16 cellular contexts compared by ENCODE assay signal in genomic region chr5:10315824-10316509, GRCh38. TPM values are rescaled to one million over a fixed set of nuclear protein-coding genes. Genes with fewer than 3 reads are reported as not detected.
DNase-seq lines count a peak whose midpoint lies in the region; ATAC-seq, FAIRE-seq and TF ChIP-seq lines count a peak whose summit lies in the region.
"Had no signal": no experiment of that assay in that cellular context is flagged by ENCODE, and none has a peak within 500 bp of the region (broad histone marks: within the 10 kb centered on the region; RNA-seq: fewer than 3 reads in every experiment).

No MANE protein-coding gene starts in this region.

- H3K9ac ChIP-seq in HCT116 (ENCODE audit: low read length) (no peak overlapping the region), K562 (ENCODE audit: insufficient read depth in 1 of 2, low read depth in 2 of 2, low read length in 2 of 2) (peak overlapping the region in 1 of 2 experiments; percentile 37; a peak in 1 of 4 replicates)

- H3K9me2 ChIP-seq in HCT116 (ENCODE audit: insufficient read depth): no peaks in the 10 kb centered on the region

- H3K4me2 ChIP-seq in HCT116 (ENCODE audit: low read length) (no peak overlapping the region), K562 (ENCODE audit: insufficient read depth, low read length) (no peak overlapping the region)
- H3K4me2 ChIP-seq: A549 had no signal

- H3K27ac ChIP-seq in HCT116 (ENCODE audit: low read depth, low read length): no peak overlapping the region
- H3K27ac ChIP-seq in K562 (ENCODE audit: extremely low read depth, low read depth, low read length): no peak overlapping the region
- H3K27ac ChIP-seq: A549, HL-60 had no signal

- H3K27me3 Mint-ChIP-seq in progenitor cell of endocrine pancreas: peaks cover 7% of the 10 kb centered on the region

- H3K4me3 ChIP-seq in HCT116 (replicated peaks in 1 of 2; ENCODE audit: low read depth in 1 of 2, low read length in 2 of 2) (no peak overlapping the region), K562 (no peak overlapping the region)
- H3K4me3 ChIP-seq: A549 had no signal

- BruUV-seq in HCT116 (replicated peaks; lab: Mats Ljungman, UMichigan): no TSS peak
- BruUV-seq in K562 (replicated peaks; lab: Mats Ljungman, UMichigan): no TSS peak

- H3K4me1 Mint-ChIP-seq in progenitor cell of endocrine pancreas (ENCODE audit: low read depth): peaks cover 2% of the 10 kb centered on the region

- FAIRE-seq in K562 (lab: Jason Lieb, UNC): no peak
- FAIRE-seq: A549, RCC 7860 had no signal

- DNase-seq in DMS114 treated with DMSO at 0.1 percent for 48 hours (lab: John Stamatoyannopoulos, UW; ENCODE audit: unreplicated experiment) (peak; percentile 67), HCT116 (ENCODE audit: low read depth, low spot score) (no peak), K562 (ENCODE audit: extremely low read depth in 1 of 4, low spot score in 3 of 4) (no peak), progenitor cell of endocrine pancreas (ENCODE audit: low spot score, unreplicated experiment) (no peak), UCSD-AML1 (lab: John Stamatoyannopoulos, UW; ENCODE audit: unreplicated experiment) (no peak), retina (no peak)
- DNase-seq: COR-L47, KBM-7, NCI-H1092, NCI-H345, SHP77 had no signal

- H4K20me1 ChIP-seq in HCT116 (ENCODE audit: insufficient read depth) (no peaks in the 10 kb centered on the region), K562 (replicated peaks; ENCODE audit: control insufficient read depth, insufficient read depth, low read length) (no peaks in the 10 kb centered on the region)

- H3K27ac Mint-ChIP-seq in progenitor cell of endocrine pancreas: peak overlapping the region; percentile 29

- no peaks in the 10 kb centered on the region for H3K79me2 ChIP-seq in HCT116 (ENCODE audit: insufficient read depth, low read length)
- no peaks in the 10 kb centered on the region for H3K79me2 ChIP-seq in K562 (ENCODE audit: control insufficient read depth, insufficient read depth, low read length)

- H3K27me3 ChIP-seq in HCT116 (ENCODE audit: insufficient read depth, low read length) (no peaks in the 10 kb centered on the region), K562 (ENCODE audit: control insufficient read depth in 2 of 2, insufficient read depth in 2 of 2, low read length in 2 of 2) (no peaks in the 10 kb centered on the region; a peak in 1 of 5 replicates)

- TF ChIP-seq POLR2A in HCT116 (IDR thresholded peaks at IDR 0.05; ENCODE audit: borderline replicate concordance, extremely low read depth, insufficient read depth, insufficient read length) (no peak), K562 (conservative IDR thresholded peaks at IDR 0.05) (no peak)

- in situ Hi-C loops in K562 (cut with MboI): no loop called here

- H3K9me1 ChIP-seq in K562 (ENCODE audit: control insufficient read depth, insufficient read depth, low read length): no peaks in the 10 kb centered on the region

- RAD21 ChIA-PET in HCT116 (lab: Charles Lee; ENCODE audit: low non-redundant PET in 1 of 2, low total read pairs in 2 of 2, uncharacterized antibody in 2 of 2, unreplicated experiment in 2 of 2): no interaction called here

- no peaks in the 10 kb centered on the region for H3K9me3 Mint-ChIP-seq in progenitor cell of endocrine pancreas (ENCODE audit: low read depth)

- ATAC-seq in HCT116 (peak; percentile 44), K562 (no peak), GM18498 (IDR thresholded peaks at IDR 0.05; ENCODE audit: unreplicated experiment) (no peak)

- CTCF ChIA-PET in HCT116 (lab: Charles Lee) (no interaction called here), K562 (lab: Yijun Ruan, JAX; ENCODE audit: low intra/inter-chr PET ratio) (no interaction called here)

- peaks cover 5 to 23% of the 10 kb centered on the region in 2 experiments for H3K4me1 ChIP-seq in HCT116 (ENCODE audit: control insufficient read depth in 1 of 2, insufficient read depth in 2 of 2, low read length in 2 of 2)
- H3K4me1 ChIP-seq in K562 (replicated peaks in 1 of 2; ENCODE audit: control insufficient read depth in 2 of 2, insufficient read depth in 2 of 2, low read length in 2 of 2): peaks cover 40 to 48% of the 10 kb centered on the region in 2 experiments

- WGBS in K562 (ENCODE audit: insufficient coverage, low coverage, missing lambda C conversion rate): 86% methylated on average over 15 of the region's 15 CpGs

- H3K36me3 ChIP-seq in HCT116 (ENCODE audit: control insufficient read depth in 1 of 2, insufficient read depth in 2 of 2, low read length in 2 of 2): no peaks in the 10 kb centered on the region
- H3K36me3 ChIP-seq in K562 (ENCODE audit: control insufficient read depth, insufficient read depth, low read length): no peaks in the 10 kb centered on the region

- POLR2A ChIA-PET in HCT116 (lab: Charles Lee): no interaction called here
- POLR2A ChIA-PET in K562 (lab: Yijun Ruan, JAX): interaction anchor here (1.0 kb wide), 1 partner anchor 39 kb away, joined by 3 read pairs; no protein-coding TSS in a partner anchor

- H3K36me3 Mint-ChIP-seq in progenitor cell of endocrine pancreas (ENCODE audit: insufficient read depth): no peaks in the 10 kb centered on the region
- H3K36me3 Mint-ChIP-seq: CD14-positive monocyte had no signal

- H2AFZ ChIP-seq in HCT116 (ENCODE audit: low read depth, low read length, poor library complexity, severe bottlenecking) (no peak overlapping the region), K562 (ENCODE audit: low read depth, low read length) (no peak overlapping the region)

- H3K4me3 Mint-ChIP-seq in progenitor cell of endocrine pancreas (ENCODE audit: low read depth): no peak overlapping the region
- H3K4me3 Mint-ChIP-seq: CD14-positive monocyte had no signal

- TF ChIP-seq EP300 in K562 (IDR thresholded peaks at IDR 0.05; ENCODE audit: low read length): no peak

- TF ChIP-seq CTCF in HCT116 (IDR thresholded peaks at IDR 0.05 in 2 of 3, conservative IDR thresholded peaks at IDR 0.05 in 1 of 3; ENCODE audit: borderline replicate concordance in 1 of 3, insufficient read depth in 1 of 3, low read depth in 2 of 3, low read length in 2 of 3) (no peak), K562 (IDR thresholded peaks at IDR 0.05 in 2 of 3, conservative IDR thresholded peaks at IDR 0.05 in 1 of 3; ENCODE audit: insufficient read depth in 2 of 3, low read depth in 1 of 3, low read length in 3 of 3) (no peak), progenitor cell of endocrine pancreas (IDR thresholded peaks at IDR 0.05; ENCODE audit: unreplicated experiment) (no peak)

- H3K9me3 ChIP-seq in HCT116 (ENCODE audit: control insufficient read depth in 1 of 2, insufficient read depth in 1 of 2, low read depth in 1 of 2, low read length in 2 of 2) (no peaks in the 10 kb centered on the region), K562 (replicated peaks; ENCODE audit: control insufficient read depth, insufficient read depth, low read depth, low read length) (no peaks in the 10 kb centered on the region)
- H3K9me3 ChIP-seq: A549 had no signal

- intact Hi-C loops in HCT116 (cut with micrococcal nuclease) (no loop called here), K562 (cut with micrococcal nuclease) (loop anchor here (5.0 kb wide), 1 partner anchor 121 kb away; no protein-coding TSS in a partner anchor)

- TF ChIP-seq RAD21 in HCT116 (IDR thresholded peaks at IDR 0.05; ENCODE audit: low read depth) (no peak), K562 (CRISPR knock-in tag; conservative IDR thresholded peaks at IDR 0.05 in 1 of 2, IDR thresholded peaks at IDR 0.05 in 1 of 2) (no peak)

TF ChIP-seq in HCT116, 20 proteins besides CTCF, POLR2A, EP300 and RAD21 (continues in another document):
- peak; percentile 11; the same call in 1 of the 2 replicates for TF ChIP-seq ZFX (IDR thresholded peaks at IDR 0.05)

RNA-seq across cellular contexts. Expression of gene CMBL, which starts 8.3 kb away (rescaled TPM):
- total RNA-seq in HCT116 (2021; ENCODE audit: unreplicated experiment): 51.0 TPM
- polyA plus RNA-seq in HCT116 (2012): 61.6 and 65.5 TPM in 2 replicates
- total RNA-seq in K562 (2011; cell fraction: chromatin; rRNA removed; ENCODE audit: low replicate concordance): 57.6 and 73.6 TPM in 2 replicates
- 41.8 and 51.0 TPM in 2 replicates for total RNA-seq in K562 (2011; cell fraction: nucleolus; rRNA removed)
- total RNA-seq in K562 (2011; cell fraction: nucleoplasm; rRNA removed): 60.6 and 76.3 TPM in 2 replicates
- total RNA-seq in K562 (2014; rRNA removed): 22.6 and 30.0 TPM in 2 replicates
- 68.2 and 86.7 TPM in 2 replicates for total RNA-seq in K562 (2014; rRNA removed; fragmentation: Illumina TruSeq; extraction: Trizol)
- total RNA-seq in K562 (2015; rRNA removed; fragmentation: Illumina TruSeq; extraction: Trizol): 54.7 and 55.5 TPM in 2 replicates
- 119 and 121 TPM in 2 replicates for total RNA-seq in K562 (2021)
- polyA plus RNA-seq in K562 (2011; rRNA removed): 183 and 192 TPM in 2 replicates
- 228 and 464 TPM in 2 replicates for polyA plus RNA-seq in K562 (2011; cell fraction: cytosol; rRNA removed)
- polyA plus RNA-seq in K562 (2011; cell fraction: nucleus; rRNA removed): 27.2 and 28.4 TPM in 2 replicates
- polyA plus RNA-seq in K562 (2012): 129 and 225 TPM in 2 replicates
- 140 and 144 TPM in 2 replicates for polyA plus RNA-seq in K562 (2014; fragmentation: Illumina TruSeq; extraction: Trizol)
- polyA plus RNA-seq in K562 (2014; fragmentation: Nextera tagmentation; extraction: Ambion mirVana): 10 to 100 TPM; 53.4 to 71.1 TPM
- 109 and 128 TPM in 2 replicates for polyA plus RNA-seq in K562 (2014; rRNA removed)
- 176 TPM in 2 replicates for polyA minus RNA-seq in K562 (2011; rRNA and poly(A)+ RNA removed)
- 200 and 213 TPM in 2 replicates for polyA minus RNA-seq in K562 (2011; cell fraction: cytosol; rRNA and poly(A)+ RNA removed)
- 23.2 and 39.3 TPM in 2 replicates for polyA minus RNA-seq in K562 (2011; cell fraction: nucleus; rRNA and poly(A)+ RNA removed)
- total RNA-seq in progenitor cell of endocrine pancreas: 10.0 and 13.6 TPM in 2 replicates

RNA-seq across cellular contexts. Expression of gene MARCHF6, which starts 37.5 kb away (rescaled TPM):
- total RNA-seq in HCT116 (2021; ENCODE audit: unreplicated experiment): 144 TPM
- 80.6 and 81.7 TPM in 2 replicates for polyA plus RNA-seq in HCT116 (2012)
- total RNA-seq in K562 (2011; cell fraction: chromatin; rRNA removed; ENCODE audit: low replicate concordance): 561 and 734 TPM in 2 replicates
- total RNA-seq in K562 (2011; cell fraction: nucleolus; rRNA removed): 300 and 404 TPM in 2 replicates
- total RNA-seq in K562 (2011; cell fraction: nucleoplasm; rRNA removed): 460 and 488 TPM in 2 replicates
- total RNA-seq in K562 (2014; rRNA removed): 68.1 and 82.1 TPM in 2 replicates
- total RNA-seq in K562 (2014; rRNA removed; fragmentation: Illumina TruSeq; extraction: Trizol): 110 and 145 TPM in 2 replicates
- total RNA-seq in K562 (2015; rRNA removed; fragmentation: Illumina TruSeq; extraction: Trizol): 73.8 and 74.1 TPM in 2 replicates
- 173 and 197 TPM in 2 replicates for total RNA-seq in K562 (2021)
- polyA plus RNA-seq in K562 (2011; rRNA removed): 363 and 456 TPM in 2 replicates
- polyA plus RNA-seq in K562 (2011; cell fraction: cytosol; rRNA removed): 108 and 266 TPM in 2 replicates
- 690 and 1,115 TPM in 2 replicates for polyA plus RNA-seq in K562 (2011; cell fraction: nucleus; rRNA removed)
- 113 TPM in 2 replicates for polyA plus RNA-seq in K562 (2012)
- 97.2 and 107 TPM in 2 replicates for polyA plus RNA-seq in K562 (2014; fragmentation: Illumina TruSeq; extraction: Trizol)
- polyA plus RNA-seq in K562 (2014; fragmentation: Nextera tagmentation; extraction: Ambion mirVana): 100 to 1,000 TPM; 170 to 176 TPM
- polyA plus RNA-seq in K562 (2014; rRNA removed): 113 and 116 TPM in 2 replicates
- 714 and 809 TPM in 2 replicates for polyA minus RNA-seq in K562 (2011; rRNA and poly(A)+ RNA removed)
- 187 and 222 TPM in 2 replicates for polyA minus RNA-seq in K562 (2011; cell fraction: cytosol; rRNA and poly(A)+ RNA removed)
- 218 and 284 TPM in 2 replicates for polyA minus RNA-seq in K562 (2011; cell fraction: nucleus; rRNA and poly(A)+ RNA removed)
- 230 and 239 TPM in 2 replicates for total RNA-seq in progenitor cell of endocrine pancreas
